Comparison of ENCODE assay signal across 7 cellular contexts in genomic region chr13:33817513-33817842, GRCh38. TPM values are rescaled to one million over a fixed set of nuclear protein-coding genes. Genes with fewer than 3 reads are reported as not detected.
DNase-seq lines count a peak whose midpoint lies in the region; ATAC-seq and TF ChIP-seq lines count a peak whose summit lies in the region.

No MANE protein-coding gene starts in this region.

- H3K27ac ChIP-seq in mesodermal cell (ENCODE audit: low read depth, low read length, severe bottlenecking), result peak overlapping the region; percentile 69

- 92 to 93% methylated on average over 2 of the region's 3 CpGs for WGBS in mesodermal cell (ENCODE audit: insufficient coverage in 2 of 2), 2 experiments

- DNase-seq in astrocyte of the cerebellum (ENCODE audit: low read depth), result no peak
- no peak for DNase-seq in activated CD8-positive, alpha-beta memory T cell treated with anti-CD3 and anti-CD28 coated beads for 24 hours

- no peaks in the 10 kb centered on the region for H3K9me3 ChIP-seq in mesodermal cell (ENCODE audit: control insufficient read depth, low read length)

- ATAC-seq in GM18907 (IDR thresholded peaks at IDR 0.05; ENCODE audit: unreplicated experiment), result peak; percentile 2
- ATAC-seq in HG03378 (IDR thresholded peaks at IDR 0.05; ENCODE audit: unreplicated experiment), result peak; percentile 16
- no peak for ATAC-seq in HG03521 (IDR thresholded peaks at IDR 0.05; ENCODE audit: unreplicated experiment)
- ATAC-seq in HG02571 (IDR thresholded peaks at IDR 0.05; ENCODE audit: unreplicated experiment), result no peak

- H3K4me1 ChIP-seq in mesodermal cell (ENCODE audit: control insufficient read depth, insufficient read depth, low read length, poor library complexity, severe bottlenecking), result no peaks in the 10 kb centered on the region

- TF ChIP-seq CTCF in astrocyte of the cerebellum (IDR thresholded peaks at IDR 0.05; ENCODE audit: low read depth, low read length, missing control alignments), result no peak

- H3K4me3 ChIP-seq in astrocyte of the cerebellum (ENCODE audit: low read depth, low read length), result peak overlapping the region; percentile 88
- peak overlapping the region; percentile 85 for H3K4me3 ChIP-seq in mesodermal cell (ENCODE audit: extremely low read depth, insufficient read depth, low read length, poor library complexity, severe bottlenecking)

- in situ Hi-C loops in astrocyte of the cerebellum (cut with HindIII; ENCODE audit: low sequenced_read_pairs), result no loop called here

- H3K36me3 ChIP-seq in mesodermal cell (ENCODE audit: control insufficient read depth, insufficient read depth, low read length), result peaks cover 21% of the 10 kb centered on the region

RNA-seq across cellular contexts. Expression of gene RFC3, which starts 0.5 kb away (rescaled TPM):
- polyA plus RNA-seq in mesodermal cell (2013, experiment 1 of 2), result 20.0 TPM
- polyA plus RNA-seq in mesodermal cell (2013, experiment 2 of 2), result 22.3 TPM

Comparison
In these comparisons a context has a peak if more than half of its experiments do, and no peak if none do; other contexts are left out.
1. ATAC-seq: peak in GM18907 (single experiment) and HG03378 (single experiment); none in HG03521 (single experiment) and HG02571 (single experiment).